In the genomic region with DNA sequence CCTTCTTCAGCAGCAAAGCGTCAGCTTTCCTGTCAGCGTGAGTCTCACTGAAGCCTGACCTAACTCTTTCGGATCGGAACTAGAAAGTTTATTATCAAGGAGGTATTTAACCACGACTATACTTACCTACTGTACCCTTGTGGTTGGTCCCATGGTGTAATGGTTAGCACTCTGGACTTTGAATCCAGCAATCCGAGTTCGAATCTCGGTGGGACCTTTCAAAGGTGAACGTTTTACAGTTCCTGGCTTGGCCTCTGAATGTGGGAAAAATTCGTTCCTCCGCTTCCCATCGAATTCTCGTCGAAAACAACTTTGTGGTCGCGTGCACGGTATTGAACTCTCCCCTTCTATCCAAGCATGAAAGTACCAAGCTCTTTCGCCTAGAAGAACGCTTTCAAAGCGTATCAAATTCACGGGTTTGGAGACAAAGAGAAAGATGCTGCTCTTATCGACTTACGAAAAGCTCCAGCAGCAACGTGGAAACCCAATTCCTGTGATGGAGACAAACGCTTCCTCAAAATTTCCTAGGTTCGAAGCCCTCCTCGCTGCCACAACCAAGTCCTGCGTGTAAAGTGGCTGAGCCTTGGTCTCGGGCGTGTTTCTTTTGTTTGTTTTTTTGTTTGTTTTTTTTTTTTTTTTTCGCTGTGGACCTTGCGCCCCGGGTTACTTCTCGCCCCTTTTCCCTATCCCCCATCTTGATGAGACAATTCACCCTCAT, we compare ENCODE assay signal across 8 cellular contexts.
A peak's percentile ranks its signal among the peaks of the same experiment; 100 is the strongest.
DNase-seq lines count a peak whose midpoint lies in the region; ATAC-seq lines count a peak whose summit lies in the region.

No MANE protein-coding gene starts in this region.

- no peaks in the 10 kb centered on the region for H3K27me3 ChIP-seq in adipocyte (replicated peaks; ENCODE audit: control insufficient read depth, insufficient read depth, low read length)

- H3K9ac ChIP-seq in adipocyte (ENCODE audit: low read length), result no peak overlapping the region

- H3K36me3 ChIP-seq in adipocyte (ENCODE audit: control insufficient read depth, insufficient read depth, low read length, severe bottlenecking), result no peaks in the 10 kb centered on the region

- H3K4me1 ChIP-seq in adipocyte (ENCODE audit: control insufficient read depth, insufficient read depth, low read length), result peaks cover 3% of the 10 kb centered on the region

- H3K4me3 ChIP-seq in adipocyte (ENCODE audit: low read length), result peak overlapping the region; percentile 29
- H3K4me3 ChIP-seq in iPS-18c (ENCODE audit: insufficient read depth, low read depth, low read length), result peak overlapping the region; percentile 81

- DNase-seq in NCI-H2107 treated with DMSO at 0.1 percent for 48 hours (lab: John Stamatoyannopoulos, UW; ENCODE audit: unreplicated experiment) (peak; percentile 1), NCI-H2107 (lab: John Stamatoyannopoulos, UW) (no peak), NCI-H748 (lab: John Stamatoyannopoulos, UW; ENCODE audit: unreplicated experiment) (peak; percentile 96), adipocyte (ENCODE audit: low read depth) (peak; percentile 89), T-helper 9 cell (no peak)
- DNase-seq in stimulated activated CD8-positive, alpha-beta memory T cell treated with anti-CD3 and anti-CD28 coated beads, Interleukin-4, amount 100 ng/mL, for 24 hours (ENCODE audit: low read depth), result peak; percentile 19

- no peaks in the 10 kb centered on the region for H3K9me3 ChIP-seq in adipocyte (ENCODE audit: control insufficient read depth, low read length)
- H3K9me3 ChIP-seq in iPS-18c (ENCODE audit: control insufficient read depth, insufficient read depth, low read length), result no peaks in the 10 kb centered on the region

- ATAC-seq in HG02759 (IDR thresholded peaks at IDR 0.05; ENCODE audit: unreplicated experiment), result peak; percentile 58

Comparison
In these comparisons a context has a peak if more than half of its experiments do, and no peak if none do; other contexts are left out.
1. DNase-seq: peak in NCI-H2107 treated with DMSO at 0.1 percent for 48 hours (single experiment), NCI-H748 (single experiment), adipocyte (single experiment) and stimulated activated CD8-positive, alpha-beta memory T cell treated with anti-CD3 and anti-CD28 coated beads, Interleukin-4, amount 100 ng/mL, for 24 hours (single experiment); none in NCI-H2107 (single experiment) and T-helper 9 cell (single experiment).